In genomic region chr12:122661938-122662337, GRCh38 we compare ENCODE assay signal across 27 cellular contexts. TPM values are rescaled to one million over a fixed set of nuclear protein-coding genes. Genes with fewer than 3 reads are reported as not detected.
DNase-seq lines count a peak whose midpoint lies in the region; ATAC-seq and TF ChIP-seq lines count a peak whose summit lies in the region.
"Had no signal": no experiment of that assay in that cellular context is flagged by ENCODE, and none has a peak within 500 bp of the region (broad histone marks: within the 10 kb centered on the region; RNA-seq: fewer than 3 reads in every experiment).

No MANE protein-coding gene starts in this region.

- H2AK5ac ChIP-seq in trophoblast cell (ENCODE audit: low read length): no peak overlapping the region

- no CpG with 5 or more reads among the region's 3 CpGs for WGBS in trophoblast cell (ENCODE audit: extremely low coverage, insufficient coverage, insufficient read length)

- no peaks in the 10 kb centered on the region for H3K4me1 Mint-ChIP-seq in WTC11
- H3K4me1 Mint-ChIP-seq in progenitor cell of endocrine pancreas (ENCODE audit: low read depth): no peaks in the 10 kb centered on the region
- H3K4me1 Mint-ChIP-seq in activated T-helper 2 cell treated with anti-CD3 and anti-CD28 coated beads, Interferon-gamma antibody, Interleukin-2, Interleukin-4, amounts not matched to agents 10 μg/mL and 5 μg/mL and 100 μg/mL, durations not matched to agents 14 hours and 24 hours and 36 hours (ENCODE audit: low read depth): no peaks in the 10 kb centered on the region
- H3K4me1 Mint-ChIP-seq: CD4-positive, alpha-beta memory T cell had no signal

- H3K4me3 ChIP-seq in HEK293 (ENCODE audit: low read depth, low read length): no peak overlapping the region
- no peak overlapping the region for H3K4me3 ChIP-seq in trophoblast cell (ENCODE audit: low read depth, low read length)
- H3K4me3 ChIP-seq: BLaER1, GM12878 had no signal

- H3K27me3 ChIP-seq in trophoblast cell (ENCODE audit: insufficient read depth, low read length): no peaks in the 10 kb centered on the region
- H3K27me3 ChIP-seq: BE2C, BLaER1 had no signal

- H3K9me3 Mint-ChIP-seq in WTC11 (no peaks in the 10 kb centered on the region), progenitor cell of endocrine pancreas (ENCODE audit: low read depth) (no peaks in the 10 kb centered on the region)
- H3K9me3 Mint-ChIP-seq in activated T-helper 2 cell treated with anti-CD3 and anti-CD28 coated beads, Interferon-gamma antibody, Interleukin-2, Interleukin-4, amounts not matched to agents 10 μg/mL and 5 μg/mL and 100 μg/mL, durations not matched to agents 14 hours and 24 hours and 36 hours: no peaks in the 10 kb centered on the region
- H3K9me3 Mint-ChIP-seq: CD4-positive, alpha-beta memory T cell; CD8-positive, alpha-beta memory T cell had no signal

- H3K36me3 Mint-ChIP-seq in WTC11 (no peaks in the 10 kb centered on the region), progenitor cell of endocrine pancreas (ENCODE audit: insufficient read depth) (no peaks in the 10 kb centered on the region)
- no peaks in the 10 kb centered on the region for H3K36me3 Mint-ChIP-seq in activated T-helper 2 cell treated with anti-CD3 and anti-CD28 coated beads, Interferon-gamma antibody, Interleukin-2, Interleukin-4, amounts not matched to agents 10 μg/mL and 5 μg/mL and 100 μg/mL, durations not matched to agents 14 hours and 24 hours and 36 hours (ENCODE audit: low read depth)
- H3K36me3 Mint-ChIP-seq: CD14-positive monocyte; CD4-positive, alpha-beta memory T cell; CD4-positive, CD25-positive, alpha-beta regulatory T cell; CD8-positive, alpha-beta memory T cell had no signal

- no peak overlapping the region for H4K8ac ChIP-seq in trophoblast cell (ENCODE audit: low read depth, low read length)

- no peak overlapping the region for H2AFZ ChIP-seq in trophoblast cell (ENCODE audit: insufficient read depth, low read length, poor library complexity)

- H3K79me2 ChIP-seq in trophoblast cell (ENCODE audit: control insufficient read depth, insufficient read depth, low read length, poor library complexity): no peaks in the 10 kb centered on the region

- intact Hi-C loops in activated T-helper 2 cell treated with anti-CD3 and anti-CD28 coated beads, Interferon-gamma antibody, Interleukin-2, Interleukin-4, amounts not matched to agents 10 μg/mL and 5 μg/mL and 100 μg/mL, durations not matched to agents 14 hours and 24 hours and 36 hours (cut with micrococcal nuclease): no loop called here

- H3K4me2 ChIP-seq in trophoblast cell (ENCODE audit: low read length): no peak overlapping the region
- H3K4me2 ChIP-seq: BLaER1 had no signal

- no peaks in the 10 kb centered on the region for H3K79me1 ChIP-seq in trophoblast cell (ENCODE audit: low read length)

- TF ChIP-seq CTCF in HEK293 (tag by site-specific recombination; IDR thresholded peaks at IDR 0.05) (no peak), WTC11 (IDR thresholded peaks at IDR 0.05) (no peak), progenitor cell of endocrine pancreas (IDR thresholded peaks at IDR 0.05; ENCODE audit: unreplicated experiment) (no peak)

- no peak overlapping the region for H3K9ac ChIP-seq in trophoblast cell (ENCODE audit: low read length)
- H3K9ac ChIP-seq: BLaER1 had no signal

- H3K14ac ChIP-seq in trophoblast cell (ENCODE audit: low read length): no peak overlapping the region

- no peak for DNase-seq in WTC11 (ENCODE audit: low spot score)
- no peak for DNase-seq in progenitor cell of endocrine pancreas (ENCODE audit: low spot score, unreplicated experiment)
- no peak for DNase-seq in trophoblast cell
- no peak for DNase-seq in activated T-helper 2 cell treated with anti-CD3 and anti-CD28 coated beads, Interferon-gamma antibody, Interleukin-2, Interleukin-4, amounts not matched to agents 10 μg/mL and 5 μg/mL and 100 μg/mL, durations not matched to agents 14 hours and 24 hours and 36 hours (ENCODE audit: low spot score)
- DNase-seq: 8988T; ACHN; BE2C; C1 segment of cervical spinal cord; CD4-positive, alpha-beta memory T cell; CD4-positive, CD25-positive, alpha-beta regulatory T cell; CD8-positive, alpha-beta memory T cell; COR-L47; DMS 273 treated with DMSO at 0.1 percent for 48 hours; DMS153; DMS53; DMS79; DND-41; EL; GDM1 had no signal

- no peak for ATAC-seq in WTC11
- ATAC-seq: GM12878 had no signal

- H3K4ac ChIP-seq in trophoblast cell (ENCODE audit: low read depth, low read length): no peak overlapping the region

- CTCF ChIA-PET in HEK293 (lab: Yijun Ruan, JAX) (no interaction called here), WTC11 (lab: Charles Lee) (no interaction called here)

- no peak overlapping the region for H3K27ac ChIP-seq in HEK293 (ENCODE audit: extremely low read depth, low read depth, low read length)
- no peak overlapping the region for H3K27ac ChIP-seq in trophoblast cell (ENCODE audit: low read depth, low read length)
- H3K27ac ChIP-seq: BLaER1 had no signal

- no peak overlapping the region for H2BK5ac ChIP-seq in trophoblast cell (ENCODE audit: low read depth, low read length, poor library complexity)

- no peak overlapping the region for H3K4me3 Mint-ChIP-seq in WTC11
- H3K4me3 Mint-ChIP-seq in progenitor cell of endocrine pancreas (ENCODE audit: low read depth): no peak overlapping the region
- no peak overlapping the region for H3K4me3 Mint-ChIP-seq in activated T-helper 2 cell treated with anti-CD3 and anti-CD28 coated beads, Interferon-gamma antibody, Interleukin-2, Interleukin-4, amounts not matched to agents 10 μg/mL and 5 μg/mL and 100 μg/mL, durations not matched to agents 14 hours and 24 hours and 36 hours (ENCODE audit: low read depth)
- H3K4me3 Mint-ChIP-seq: CD14-positive monocyte; CD4-positive, alpha-beta memory T cell; CD4-positive, CD25-positive, alpha-beta regulatory T cell; CD8-positive, alpha-beta memory T cell had no signal

- H3K27ac Mint-ChIP-seq in WTC11: no peak overlapping the region
- H3K27ac Mint-ChIP-seq in progenitor cell of endocrine pancreas: peak overlapping the region; percentile 0
- H3K27ac Mint-ChIP-seq in activated T-helper 2 cell treated with anti-CD3 and anti-CD28 coated beads, Interferon-gamma antibody, Interleukin-2, Interleukin-4, amounts not matched to agents 10 μg/mL and 5 μg/mL and 100 μg/mL, durations not matched to agents 14 hours and 24 hours and 36 hours: no peak overlapping the region
- H3K27ac Mint-ChIP-seq: CD4-positive, alpha-beta memory T cell; CD4-positive, CD25-positive, alpha-beta regulatory T cell had no signal

- no peak overlapping the region for H3K23ac ChIP-seq in trophoblast cell (ENCODE audit: low read length)

- no peak overlapping the region for H2BK120ac ChIP-seq in trophoblast cell (ENCODE audit: insufficient read depth, low read length, poor library complexity)

- POLR2A ChIA-PET in HEK293 (lab: Yijun Ruan, JAX) (no interaction called here), WTC11 (lab: Charles Lee) (no interaction called here)

- no peaks in the 10 kb centered on the region; a peak in 1 of 3 replicates for H3K36me3 ChIP-seq in HEK293 (ENCODE audit: control insufficient read depth in 2 of 2, insufficient read depth in 1 of 2, low read length in 2 of 2)
- H3K36me3 ChIP-seq in trophoblast cell (ENCODE audit: control insufficient read depth in 1 of 2, insufficient read depth in 2 of 2, low read length in 2 of 2): no peaks in the 10 kb centered on the region
- H3K36me3 ChIP-seq: BE2C, BLaER1 had no signal

- H3K27me3 Mint-ChIP-seq in WTC11 (ENCODE audit: low read depth): no peaks in the 10 kb centered on the region
- H3K27me3 Mint-ChIP-seq in progenitor cell of endocrine pancreas: no peaks in the 10 kb centered on the region
- H3K27me3 Mint-ChIP-seq in activated T-helper 2 cell treated with anti-CD3 and anti-CD28 coated beads, Interferon-gamma antibody, Interleukin-2, Interleukin-4, amounts not matched to agents 10 μg/mL and 5 μg/mL and 100 μg/mL, durations not matched to agents 14 hours and 24 hours and 36 hours (ENCODE audit: low read depth): no peaks in the 10 kb centered on the region
- H3K27me3 Mint-ChIP-seq: CD4-positive, alpha-beta memory T cell; CD4-positive, CD25-positive, alpha-beta regulatory T cell; CD8-positive, alpha-beta memory T cell had no signal

- H4K91ac ChIP-seq in trophoblast cell (ENCODE audit: low read depth, low read length): no peak overlapping the region

- H4K12ac ChIP-seq in trophoblast cell (ENCODE audit: low read depth, low read length): no peak overlapping the region

- H2BK12ac ChIP-seq in trophoblast cell (ENCODE audit: low read length): no peak overlapping the region

- H3K4me1 ChIP-seq in HEK293 (ENCODE audit: control insufficient read depth, insufficient read depth, low read length) (no peaks in the 10 kb centered on the region), trophoblast cell (ENCODE audit: control insufficient read depth in 1 of 2, insufficient read depth in 2 of 2, low read length in 2 of 2) (no peaks in the 10 kb centered on the region)
- H3K4me1 ChIP-seq: BE2C had no signal

- H3K9me3 ChIP-seq in HEK293 (ENCODE audit: control insufficient read depth, insufficient read depth, low read depth, low read length): no peaks in the 10 kb centered on the region
- H3K9me3 ChIP-seq in trophoblast cell (ENCODE audit: insufficient read depth, low read depth, low read length): no peaks in the 10 kb centered on the region
- H3K9me3 ChIP-seq: BE2C, BLaER1 had no signal

- H3K18ac ChIP-seq in trophoblast cell (ENCODE audit: low read length): no peak overlapping the region

TF ChIP-seq in HEK293, 187 proteins besides CTCF, POLR2A, EP300 and RAD21:
- TF ChIP-seq ZNF121 (tag by site-specific recombination; IDR thresholded peaks at IDR 0.05) (peak; percentile 89), ZNF10 (tag by site-specific recombination; IDR thresholded peaks at IDR 0.05) (no peak)

TF ChIP-seq in WTC11, 78 proteins besides CTCF, POLR2A, EP300 and RAD21 (continues in another document):
- TF ChIP-seq ZNF121 (CRISPR knock-in tag; IDR thresholded peaks at IDR 0.05): peak; percentile 64; the same call in 1 of the 2 replicates

RNA-seq across cellular contexts. Expression of gene HCAR2, which starts 41.2 kb away (rescaled TPM):
- not detected in 3 replicates for total RNA-seq in WTC11 (2021)
- 0.67 and 1.5 TPM in 2 replicates for total RNA-seq in progenitor cell of endocrine pancreas
- 0.42 and 0.55 TPM in 2 replicates for polyA plus RNA-seq in trophoblast cell (2013)
- 0.16 TPM in 2 replicates for total RNA-seq in activated T-helper 2 cell treated with anti-CD3 and anti-CD28 coated beads, Interferon-gamma antibody, Interleukin-2, Interleukin-4, amounts not matched to agents 10 μg/mL and 5 μg/mL and 100 μg/mL, durations not matched to agents 14 hours and 24 hours and 36 hours
- total RNA-seq: CD4-positive, alpha-beta memory T cell; CD4-positive, CD25-positive, alpha-beta regulatory T cell; CD8-positive, alpha-beta memory T cell; Daoy; G401 had no signal
- polyA plus RNA-seq: AG04450; CD4-positive, alpha-beta memory T cell; CD4-positive, CD25-positive, alpha-beta regulatory T cell; CD8-positive, alpha-beta memory T cell had no signal

RNA-seq across cellular contexts. Expression of gene HCAR3, which starts 54.7 kb away (rescaled TPM):
- total RNA-seq in WTC11 (2021) (not detected in 3 replicates), progenitor cell of endocrine pancreas (not detected in 2 replicates)
- 0.08 and 0.10 TPM in 2 replicates for polyA plus RNA-seq in trophoblast cell (2013)
- total RNA-seq in activated T-helper 2 cell treated with anti-CD3 and anti-CD28 coated beads, Interferon-gamma antibody, Interleukin-2, Interleukin-4, amounts not matched to agents 10 μg/mL and 5 μg/mL and 100 μg/mL, durations not matched to agents 14 hours and 24 hours and 36 hours: 0.34 and 0.46 TPM in 2 replicates
- total RNA-seq: A673; CD4-positive, alpha-beta memory T cell; CD4-positive, CD25-positive, alpha-beta regulatory T cell; CD8-positive, alpha-beta memory T cell; Daoy; G401 had no signal
- polyA plus RNA-seq: AG04450; CD4-positive, alpha-beta memory T cell; CD4-positive, CD25-positive, alpha-beta regulatory T cell; CD8-positive, alpha-beta memory T cell had no signal

Comparison
In these comparisons a context has a peak if more than half of its experiments do, and no peak if none do; other contexts are left out.
1. Of the 8 proteins assayed by ChIP-seq in both HEK293 and WTC11: peak only in HEK293: none; only in WTC11: none; in both: ZNF121; in neither: 7.